8 cellular contexts compared by ENCODE assay signal in genomic region chr19:45692187-45693111, GRCh38. TPM values are rescaled to one million over a fixed set of nuclear protein-coding genes. Genes with fewer than 3 reads are reported as not detected.
A peak's percentile ranks its signal among the peaks of the same experiment; 100 is the strongest.
DNase-seq lines count a peak whose midpoint lies in the region; ATAC-seq and TF ChIP-seq lines count a peak whose summit lies in the region.

TSS of gene QPCTL (plus strand) at chr19:45692666. CDS start at chr19:45692704, 38 bp downstream.

- ATAC-seq in GM18907 (IDR thresholded peaks at IDR 0.05; ENCODE audit: unreplicated experiment) (peak; percentile 87), HG03159 (IDR thresholded peaks at IDR 0.05; ENCODE audit: unreplicated experiment) (peak; percentile 82), WTC11 (peak; percentile 95)

- no peaks in the 10 kb centered on the region for H3K9me3 ChIP-seq in smooth muscle cell (replicated peaks; ENCODE audit: low read depth)

- peak within 1 kb of the TSS; percentile 100 for H3K27ac Mint-ChIP-seq in WTC11

- peak within 1 kb of the TSS; percentile 94 for H3K9ac ChIP-seq in smooth muscle cell (ENCODE audit: low read depth)

- TF ChIP-seq CTCF in AG04449 (IDR thresholded peaks at IDR 0.05; ENCODE audit: insufficient read depth, low read length, missing control alignments), result no peak
- TF ChIP-seq CTCF in WTC11 (IDR thresholded peaks at IDR 0.05), result no peak
- TF ChIP-seq CTCF in cardiac fibroblast (IDR thresholded peaks at IDR 0.05; ENCODE audit: low read depth, low read length), result no peak
- no peak for TF ChIP-seq CTCF in smooth muscle cell (IDR thresholded peaks at IDR 0.05; ENCODE audit: borderline replicate concordance, insufficient read depth, poor library complexity, severe bottlenecking)

- H3K4me1 ChIP-seq in smooth muscle cell (ENCODE audit: low read depth), result peaks cover 6% of the 10 kb centered on the region

- no peaks in the 10 kb centered on the region for H3K27me3 ChIP-seq in smooth muscle cell (ENCODE audit: low read depth)

- peak within 1 kb of the TSS; percentile 90 for H3K4me2 ChIP-seq in smooth muscle cell

- H3K9me3 Mint-ChIP-seq in WTC11, result no peaks in the 10 kb centered on the region

- peaks cover 6% of the 10 kb centered on the region; the same call in 1 of the 2 replicates for H3K4me1 Mint-ChIP-seq in WTC11

- H3K4me3 ChIP-seq in AG04449 (ENCODE audit: low read depth, low read length) (peak within 1 kb of the TSS; percentile 95), cardiac fibroblast (replicated peaks in 1 of 2; ENCODE audit: low read depth in 2 of 2, low read length in 2 of 2) (peak within 1 kb of the TSS; percentile 91), smooth muscle cell (peak within 1 kb of the TSS; percentile 68)

- POLR2A ChIA-PET in AG04449 (lab: Yijun Ruan, JAX) (interaction anchor here (0.7 to 2.7 kb wide), 8 partner anchors 12 to 177 kb away, joined by 3 to 15 read pairs (median 4); partner anchors contain the start of genes FBXO46 and SIX5), WTC11 (lab: Charles Lee) (interaction anchor here (0.6 to 3.3 kb wide), 28 partner anchors 10 to 366 kb away, joined by 3 to 39 read pairs (median 4); partner anchors contain the start of genes FBXO46, FOSB, GIPR and RSPH6A)

- DNase-seq in AG04449 (ENCODE audit: low read depth, low spot score) (peak; percentile 99), NCI-H2227 treated with DMSO at 0.1 percent for 48 hours (lab: John Stamatoyannopoulos, UW) (peak; percentile 96), WTC11 (ENCODE audit: low spot score) (peak; percentile 97), cardiac fibroblast (ENCODE audit: low read depth in 2 of 2) (peak; percentile 100), iPS-NIHi7 (ENCODE audit: extremely low spot score) (peak; percentile 96), smooth muscle cell (lab: John Stamatoyannopoulos, UW; ENCODE audit: unreplicated experiment) (peak; percentile 98)

- under 1% methylated on average over 67 of the region's 70 CpGs for WGBS in smooth muscle cell (ENCODE audit: low lambda C conversion rate)

- CTCF ChIA-PET in AG04449 (lab: Yijun Ruan, JAX) (interaction anchor here (0.6 to 14.1 kb wide), 31 partner anchors 10 to 290 kb away, joined by 3 to 198 read pairs (median 5); partner anchors contain the start of genes DMWD, FBXO46, GIPR and OPA3), WTC11 (lab: Charles Lee) (interaction anchor here (0.6 to 5.4 kb wide), 52 partner anchors 9 to 1407 kb away, joined by 3 to 86 read pairs (median 5); partner anchors contain the start of genes FBXO46, MYPOP, RSPH6A and SIX5)

- no peaks in the 10 kb centered on the region for H4K20me1 ChIP-seq in smooth muscle cell (ENCODE audit: low read depth)

- peaks cover 2% of the 10 kb centered on the region for H3F3A ChIP-seq in smooth muscle cell (ENCODE audit: low read depth)

- no peaks in the 10 kb centered on the region for H3K36me3 ChIP-seq in smooth muscle cell (ENCODE audit: low read depth)

- H3K36me3 Mint-ChIP-seq in WTC11, result peaks cover 43% of the 10 kb centered on the region

- H3K4me3 Mint-ChIP-seq in WTC11, result peak within 1 kb of the TSS; percentile 96

- peak within 1 kb of the TSS; percentile 40 for H2AFZ ChIP-seq in smooth muscle cell (ENCODE audit: low read depth)

- peaks cover 27% of the 10 kb centered on the region for H3K79me2 ChIP-seq in smooth muscle cell (ENCODE audit: low read depth)

- peak within 1 kb of the TSS; percentile 95 for H3K27ac ChIP-seq in smooth muscle cell (ENCODE audit: low read depth)

- H3K27me3 Mint-ChIP-seq in WTC11 (ENCODE audit: low read depth), result peaks cover 3% of the 10 kb centered on the region; the same call in 1 of the 2 replicates

TF ChIP-seq in WTC11, 78 proteins besides CTCF, POLR2A, EP300 and RAD21 (continues in another document):
- TF ChIP-seq ZNF423 (CRISPR knock-in tag; IDR thresholded peaks at IDR 0.05) (no peak), FOXP4 (CRISPR knock-in tag; IDR thresholded peaks at IDR 0.05) (peak; percentile 80), OVOL2 (CRISPR knock-in tag; IDR thresholded peaks at IDR 0.05; ENCODE audit: borderline replicate concordance) (no peak), E2F4 (CRISPR knock-in tag; IDR thresholded peaks at IDR 0.05; ENCODE audit: borderline replicate concordance, low read depth) (0 out of 2 replicates have a peak, but pooled peaks have one; percentile 27), HMGXB4 (CRISPR knock-in tag; IDR thresholded peaks at IDR 0.05) (no peak), ARID4B (CRISPR knock-in tag; IDR thresholded peaks at IDR 0.05; ENCODE audit: borderline replicate concordance) (peak; percentile 88; the same call in 1 of the 2 replicates), NR2C2 (CRISPR knock-in tag; IDR thresholded peaks at IDR 0.05) (no peak), JUN (CRISPR knock-in tag; IDR thresholded peaks at IDR 0.05) (no peak)
- TF ChIP-seq, protein P1, sequence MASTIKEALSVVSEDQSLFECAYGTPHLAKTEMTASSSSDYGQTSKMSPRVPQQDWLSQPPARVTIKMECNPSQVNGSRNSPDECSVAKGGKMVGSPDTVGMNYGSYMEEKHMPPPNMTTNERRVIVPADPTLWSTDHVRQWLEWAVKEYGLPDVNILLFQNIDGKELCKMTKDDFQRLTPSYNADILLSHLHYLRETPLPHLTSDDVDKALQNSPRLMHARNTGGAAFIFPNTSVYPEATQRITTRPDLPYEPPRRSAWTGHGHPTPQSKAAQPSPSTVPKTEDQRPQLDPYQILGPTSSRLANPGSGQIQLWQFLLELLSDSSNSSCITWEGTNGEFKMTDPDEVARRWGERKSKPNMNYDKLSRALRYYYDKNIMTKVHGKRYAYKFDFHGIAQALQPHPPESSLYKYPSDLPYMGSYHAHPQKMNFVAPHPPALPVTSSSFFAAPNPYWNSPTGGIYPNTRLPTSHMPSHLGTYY (CRISPR knock-in tag; IDR thresholded peaks at IDR 0.05), result no peak

RNA-seq across cellular contexts. Expression of gene QPCTL, which starts in this region (rescaled TPM):
- total RNA-seq in WTC11 (2021), result 23.8 to 33.3 TPM (median 27.5 TPM) in 3 replicates
- total RNA-seq in smooth muscle cell, result 12.2 and 12.9 TPM in 2 replicates
- 10.0 and 13.3 TPM in 2 replicates for polyA plus RNA-seq in smooth muscle cell

Comparison
In these comparisons a context has a peak if more than half of its experiments do, and no peak if none do; other contexts are left out.
1. Peak in every context shown above with its lines: DNase-seq, ATAC-seq, H3K4me3 ChIP-seq and H3K27ac ChIP-seq.